ENCODE assay signal across 9 cellular contexts in genomic region chr9:116156621-116157314, GRCh38. TPM values are rescaled to one million over a fixed set of nuclear protein-coding genes. Genes with fewer than 3 reads are reported as not detected.
DNase-seq lines count a peak whose midpoint lies in the region; ATAC-seq and TF ChIP-seq lines count a peak whose summit lies in the region.
"Had no signal": no experiment of that assay in that cellular context is flagged by ENCODE, and none has a peak within 500 bp of the region (broad histone marks: within the 10 kb centered on the region; RNA-seq: fewer than 3 reads in every experiment).

No MANE protein-coding gene starts in this region.

- H3K4me1 ChIP-seq in adrenal gland (replicated peaks in 1 of 2), result peaks cover 4 to 9% of the 10 kb centered on the region in 2 donors
- H3K4me1 ChIP-seq in skeletal muscle tissue (ENCODE audit: control insufficient read depth in 3 of 3, insufficient read depth in 3 of 3, low read length in 3 of 3), result peaks cover 20 to 24% (median 23%) of the 10 kb centered on the region in 3 donors

- H3K9me3 ChIP-seq in adrenal gland (replicated peaks in 1 of 3), result no peaks in the 10 kb centered on the region
- no peaks in the 10 kb centered on the region for H3K9me3 ChIP-seq in skeletal muscle tissue (ENCODE audit: control insufficient read depth in 3 of 3, low read length in 3 of 3)

- H3K27me3 Mint-ChIP-seq in activated naive CD8-positive, alpha-beta T cell treated with anti-CD3 and anti-CD28 coated beads, Interleukin-2, amount 50 U/mL, for 24 hours, result peaks cover 65% of the 10 kb centered on the region
- peaks cover 82% of the 10 kb centered on the region for H3K27me3 Mint-ChIP-seq in activated naive CD8-positive, alpha-beta T cell treated with anti-CD3 and anti-CD28 coated beads for 36 hours
- H3K27me3 Mint-ChIP-seq in progenitor cell of endocrine pancreas, result peaks cover 90% of the 10 kb centered on the region

- peak; percentile 12 for ATAC-seq in activated naive CD8-positive, alpha-beta T cell treated with anti-CD3 and anti-CD28 coated beads, Interleukin-2, amount 50 U/mL, for 24 hours
- ATAC-seq in HG02852 (IDR thresholded peaks at IDR 0.05; ENCODE audit: unreplicated experiment) (no peak), HG03108 (IDR thresholded peaks at IDR 0.05; ENCODE audit: unreplicated experiment) (no peak)

- H3K27ac ChIP-seq in adrenal gland (peak overlapping the region in 3 of 5 donors; percentile 26 to 82 (median 80)), skeletal muscle tissue (ENCODE audit: low read depth, low read length) (peak overlapping the region; percentile 82)

- DNase-seq in activated naive CD8-positive, alpha-beta T cell treated with anti-CD3 and anti-CD28 coated beads, Interleukin-2, amount 50 U/mL, for 24 hours, result no peak
- no peak for DNase-seq in activated naive CD8-positive, alpha-beta T cell treated with anti-CD3 and anti-CD28 coated beads for 36 hours
- DNase-seq in adrenal gland, result peak; percentile 18 to 77 (median 24)
- peak; percentile 72 for DNase-seq in hepatic stellate cell (ENCODE audit: low spot score)
- DNase-seq in progenitor cell of endocrine pancreas (ENCODE audit: low spot score, unreplicated experiment), result no peak
- DNase-seq: activated B cell treated with CpG ODN at 0.5 μM for 24 hours had no signal

- H3K27me3 ChIP-seq in adrenal gland, result peaks cover 10% of the 10 kb centered on the region
- peaks cover 0 to 8% (median 0%) of the 10 kb centered on the region in 3 donors for H3K27me3 ChIP-seq in skeletal muscle tissue (ENCODE audit: control insufficient read depth in 3 of 3, insufficient read depth in 3 of 3, low read length in 3 of 3)

- intact Hi-C loops in adrenal gland (cut with DNase I), result loop anchor here (10.0 kb wide), 2 partner anchors 418 to 498 kb away; no protein-coding TSS in a partner anchor

- H3K4me3 ChIP-seq in adrenal gland (peak overlapping the region in 1 of 4 donors; percentile 39), skeletal muscle tissue (ENCODE audit: low read length in 3 of 3) (peak overlapping the region; percentile 54 to 75 (median 72))

- H3K36me3 Mint-ChIP-seq in activated naive CD8-positive, alpha-beta T cell treated with anti-CD3 and anti-CD28 coated beads, Interleukin-2, amount 50 U/mL, for 24 hours (ENCODE audit: low read depth), result no peaks in the 10 kb centered on the region
- H3K36me3 Mint-ChIP-seq in activated naive CD8-positive, alpha-beta T cell treated with anti-CD3 and anti-CD28 coated beads for 36 hours, result no peaks in the 10 kb centered on the region
- H3K36me3 Mint-ChIP-seq in progenitor cell of endocrine pancreas (ENCODE audit: insufficient read depth), result no peaks in the 10 kb centered on the region

- H3K4me1 Mint-ChIP-seq in activated naive CD8-positive, alpha-beta T cell treated with anti-CD3 and anti-CD28 coated beads, Interleukin-2, amount 50 U/mL, for 24 hours, result peaks cover 12% of the 10 kb centered on the region
- H3K4me1 Mint-ChIP-seq in activated naive CD8-positive, alpha-beta T cell treated with anti-CD3 and anti-CD28 coated beads for 36 hours, result peaks cover 18% of the 10 kb centered on the region
- peaks cover 22% of the 10 kb centered on the region for H3K4me1 Mint-ChIP-seq in progenitor cell of endocrine pancreas (ENCODE audit: low read depth)

- TF ChIP-seq POLR2A in adrenal gland (IDR thresholded peaks at IDR 0.05), result no peak

- WGBS in adrenal gland, 4 donors, result 29 to 35% (median 31%) methylated on average over 22 to 24 of the region's 24 CpGs

- no peaks in the 10 kb centered on the region for H3K9me3 Mint-ChIP-seq in activated naive CD8-positive, alpha-beta T cell treated with anti-CD3 and anti-CD28 coated beads, Interleukin-2, amount 50 U/mL, for 24 hours
- H3K9me3 Mint-ChIP-seq in activated naive CD8-positive, alpha-beta T cell treated with anti-CD3 and anti-CD28 coated beads for 36 hours, result no peaks in the 10 kb centered on the region
- no peaks in the 10 kb centered on the region for H3K9me3 Mint-ChIP-seq in progenitor cell of endocrine pancreas (ENCODE audit: low read depth)
- H3K9me3 Mint-ChIP-seq: activated B cell treated with CpG ODN at 0.5 μM for 24 hours had no signal

- H3K27ac Mint-ChIP-seq in activated naive CD8-positive, alpha-beta T cell treated with anti-CD3 and anti-CD28 coated beads, Interleukin-2, amount 50 U/mL, for 24 hours, result no peak overlapping the region
- H3K27ac Mint-ChIP-seq in activated naive CD8-positive, alpha-beta T cell treated with anti-CD3 and anti-CD28 coated beads for 36 hours, result no peak overlapping the region
- no peak overlapping the region for H3K27ac Mint-ChIP-seq in progenitor cell of endocrine pancreas
- H3K27ac Mint-ChIP-seq: activated B cell treated with CpG ODN at 0.5 μM for 24 hours had no signal

- TF ChIP-seq CTCF in adrenal gland (IDR thresholded peaks at IDR 0.05) (no peak), progenitor cell of endocrine pancreas (IDR thresholded peaks at IDR 0.05; ENCODE audit: unreplicated experiment) (no peak)

- H3K36me3 ChIP-seq in adrenal gland (replicated peaks in 1 of 2), result no peaks in the 10 kb centered on the region
- no peaks in the 10 kb centered on the region for H3K36me3 ChIP-seq in skeletal muscle tissue (ENCODE audit: control insufficient read depth in 3 of 3, insufficient read depth in 3 of 3, low read length in 3 of 3)

- H3K4me3 Mint-ChIP-seq in activated naive CD8-positive, alpha-beta T cell treated with anti-CD3 and anti-CD28 coated beads, Interleukin-2, amount 50 U/mL, for 24 hours, result no peak overlapping the region
- H3K4me3 Mint-ChIP-seq in activated naive CD8-positive, alpha-beta T cell treated with anti-CD3 and anti-CD28 coated beads for 36 hours, result no peak overlapping the region
- no peak overlapping the region for H3K4me3 Mint-ChIP-seq in progenitor cell of endocrine pancreas (ENCODE audit: low read depth)
- H3K4me3 Mint-ChIP-seq: activated B cell treated with CpG ODN at 0.5 μM for 24 hours had no signal

- H3K9ac ChIP-seq in skeletal muscle tissue (ENCODE audit: low read depth in 1 of 3, low read length in 3 of 3), result peak overlapping the region; percentile 66 to 84 (median 81)

RNA-seq across cellular contexts. Expression of gene PAPPA, which starts 3.2 kb away (rescaled TPM):
- total RNA-seq in activated naive CD8-positive, alpha-beta T cell treated with anti-CD3 and anti-CD28 coated beads for 36 hours, result not detected
- total RNA-seq in adrenal gland, result 10 to 100 TPM in 3 of 8 donors, 1 to 10 TPM in 5; 1.1 to 23.9 (median 8.2) TPM
- polyA plus RNA-seq in adrenal gland, result 1 to 10 TPM in 2 of 3 donors, under 1 TPM in 1; 0.40 to 4.2 (median 1.1) TPM
- 0.52 TPM for total RNA-seq in skeletal muscle tissue
- total RNA-seq in progenitor cell of endocrine pancreas, result 0.33 and 0.36 TPM in 2 replicates
- total RNA-seq: activated B cell treated with CpG ODN at 0.5 μM for 24 hours had no signal

Comparison
In these comparisons a context has a peak if more than half of its experiments do, and no peak if none do; other contexts are left out.
1. DNase-seq: peak in adrenal gland (7 of 7) and hepatic stellate cell (single experiment); none in activated naive CD8-positive, alpha-beta T cell treated with anti-CD3 and anti-CD28 coated beads, Interleukin-2, amount 50 U/mL, for 24 hours (single experiment), activated naive CD8-positive, alpha-beta T cell treated with anti-CD3 and anti-CD28 coated beads for 36 hours (single experiment) and progenitor cell of endocrine pancreas (single experiment).